ENCODE assay signal across 8 cellular contexts in the genomic region with DNA sequence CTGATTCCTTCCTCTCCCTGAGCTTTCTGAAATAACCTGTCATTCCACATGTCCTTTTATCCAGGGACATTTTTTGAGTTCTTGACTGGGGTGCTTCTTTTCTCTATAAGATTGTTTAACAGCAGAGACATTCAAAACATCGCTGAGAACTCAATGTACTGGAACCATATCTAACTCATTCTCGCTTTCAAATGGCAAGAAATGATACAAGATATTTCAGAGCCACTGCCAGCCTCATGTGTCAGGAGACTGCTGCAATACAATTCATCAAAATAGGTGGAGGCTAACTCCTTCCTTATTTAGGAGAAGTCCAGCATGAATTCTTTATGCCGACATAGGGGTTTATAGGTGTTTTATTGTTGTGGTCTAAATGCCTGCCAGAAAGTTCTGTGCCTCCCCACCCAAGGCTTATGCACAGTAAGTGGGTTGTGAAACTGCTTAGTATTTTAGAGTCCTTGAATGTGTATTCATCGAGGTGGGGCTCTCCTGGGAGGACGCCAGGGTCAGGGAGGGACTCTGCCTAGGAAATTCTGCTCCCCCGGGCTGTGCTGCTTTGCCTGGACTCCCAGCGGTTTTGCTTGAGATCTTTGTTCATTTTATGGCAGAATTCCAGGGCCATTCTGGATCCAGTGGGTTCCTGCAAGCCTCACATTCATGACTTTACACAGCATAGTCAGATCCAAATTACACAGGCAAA. TPM values are rescaled to one million over a fixed set of nuclear protein-coding genes. Genes with fewer than 3 reads are reported as not detected.
DNase-seq lines count a peak whose midpoint lies in the region; ATAC-seq, FAIRE-seq and TF ChIP-seq lines count a peak whose summit lies in the region.

No MANE protein-coding gene starts in this region.

- no peaks in the 10 kb centered on the region for H3K36me3 Mint-ChIP-seq in stimulated activated effector memory CD8-positive, alpha-beta T cell treated with anti-CD3 and anti-CD28 coated beads, Interleukin-12 subunit alpha, Interleukin-12 subunit beta, amount 100 ng/mL, for 72 hours

- no peak overlapping the region for H3K4me3 Mint-ChIP-seq in stimulated activated effector memory CD8-positive, alpha-beta T cell treated with anti-CD3 and anti-CD28 coated beads, Interleukin-12 subunit alpha, Interleukin-12 subunit beta, amount 100 ng/mL, for 72 hours

- H3K27me3 ChIP-seq in HUES48 (ENCODE audit: control insufficient read depth, insufficient read depth, low read length) = no peaks in the 10 kb centered on the region
- no peaks in the 10 kb centered on the region for H3K27me3 ChIP-seq in bronchial epithelial cell (ENCODE audit: control insufficient read depth, insufficient read depth, low read length)
- no peaks in the 10 kb centered on the region for H3K27me3 ChIP-seq in thoracic aorta (replicated peaks; ENCODE audit: insufficient read depth)

- no peaks in the 10 kb centered on the region for H3K36me3 ChIP-seq in HUES48 (ENCODE audit: control insufficient read depth, insufficient read depth, low read length)
- H3K36me3 ChIP-seq in bronchial epithelial cell (ENCODE audit: control insufficient read depth, insufficient read depth, low read length) = no peaks in the 10 kb centered on the region
- no peaks in the 10 kb centered on the region for H3K36me3 ChIP-seq in thoracic aorta

- H3K4me3 ChIP-seq in HUES48 (ENCODE audit: low read depth, low read length) (no peak overlapping the region), bronchial epithelial cell (ENCODE audit: low read depth, low read length) (no peak overlapping the region), thoracic aorta (no peak overlapping the region)

- no peak for FAIRE-seq in bronchial epithelial cell (lab: Jason Lieb, UNC)

- H3K9ac ChIP-seq in HUES48 (ENCODE audit: low read depth, low read length) = no peak overlapping the region

- no peak for ATAC-seq in thoracic aorta (ENCODE audit: insufficient number of reproducible peaks, low FRiP score, low read depth)
- ATAC-seq in GM18520 (IDR thresholded peaks at IDR 0.05; ENCODE audit: unreplicated experiment) = no peak
- no peak for ATAC-seq in stimulated activated effector memory CD8-positive, alpha-beta T cell treated with anti-CD3 and anti-CD28 coated beads, Interleukin-12 subunit alpha, Interleukin-12 subunit beta, amount 100 ng/mL, for 72 hours

- H3K9me3 ChIP-seq in HUES48 (ENCODE audit: control insufficient read depth, insufficient read depth, low read length) (no peaks in the 10 kb centered on the region), thoracic aorta (no peaks in the 10 kb centered on the region)

- H3K4me1 Mint-ChIP-seq in stimulated activated effector memory CD8-positive, alpha-beta T cell treated with anti-CD3 and anti-CD28 coated beads, Interleukin-12 subunit alpha, Interleukin-12 subunit beta, amount 100 ng/mL, for 72 hours = no peaks in the 10 kb centered on the region

- TF ChIP-seq CTCF in bronchial epithelial cell (IDR thresholded peaks at IDR 0.05; ENCODE audit: insufficient read depth, low read length, severe bottlenecking) (no peak), thoracic aorta (IDR thresholded peaks at IDR 0.05) (no peak)

- peak overlapping the region; percentile 49 for H3K27ac ChIP-seq in HUES48 (ENCODE audit: low read depth, low read length)
- H3K27ac ChIP-seq in thoracic aorta = peak overlapping the region; percentile 65 to 85

- H3K4me1 ChIP-seq in HUES48 (ENCODE audit: control insufficient read depth, insufficient read depth, low read length) (peaks cover 28% of the 10 kb centered on the region), thoracic aorta (ENCODE audit: control insufficient read depth in 1 of 2, low read depth in 2 of 2) (peaks cover 24 to 49% of the 10 kb centered on the region in 2 donors)

- DNase-seq in bronchial epithelial cell (ENCODE audit: low read depth) (peak; percentile 92), kidney glomerular epithelial cell (lab: John Stamatoyannopoulos, UW) (peak; percentile 20), thoracic aorta (ENCODE audit: low spot score) (peak; percentile 33), GOT3 (lab: John Stamatoyannopoulos, UW) (no peak)
- no peak for DNase-seq in activated naive CD4-positive, alpha-beta T cell treated with Interleukin-2 at 50 U/mL for 16 hours
- no peak for DNase-seq in stimulated activated effector memory CD8-positive, alpha-beta T cell treated with anti-CD3 and anti-CD28 coated beads, Interleukin-12 subunit alpha, Interleukin-12 subunit beta, amount 100 ng/mL, for 72 hours (ENCODE audit: low spot score in 2 of 2)

- H3K27ac Mint-ChIP-seq in stimulated activated effector memory CD8-positive, alpha-beta T cell treated with anti-CD3 and anti-CD28 coated beads, Interleukin-12 subunit alpha, Interleukin-12 subunit beta, amount 100 ng/mL, for 72 hours = no peak overlapping the region

- no peaks in the 10 kb centered on the region for H3K9me3 Mint-ChIP-seq in stimulated activated effector memory CD8-positive, alpha-beta T cell treated with anti-CD3 and anti-CD28 coated beads, Interleukin-12 subunit alpha, Interleukin-12 subunit beta, amount 100 ng/mL, for 72 hours

RNA-seq across cellular contexts. Expression of a gene that starts 53.9 kb away (rescaled TPM):
- 0.13 and 0.26 TPM in 2 replicates for total RNA-seq in bronchial epithelial cell
- total RNA-seq in thoracic aorta = under 1 TPM; 0.27 to 0.92 TPM

Comparison
In these comparisons a context has a peak if more than half of its experiments do, and no peak if none do; other contexts are left out.
1. DNase-seq: peak in bronchial epithelial cell (single experiment), kidney glomerular epithelial cell (single experiment) and thoracic aorta (single experiment); none in GOT3 (single experiment), activated naive CD4-positive, alpha-beta T cell treated with Interleukin-2 at 50 U/mL for 16 hours (single experiment) and stimulated activated effector memory CD8-positive, alpha-beta T cell treated with anti-CD3 and anti-CD28 coated beads, Interleukin-12 subunit alpha, Interleukin-12 subunit beta, amount 100 ng/mL, for 72 hours (0 of 2).